In genomic region chr1:9037476-9038337, GRCh38 we compare ENCODE assay signal across 24 cellular contexts. TPM values are rescaled to one million over a fixed set of nuclear protein-coding genes. Genes with fewer than 3 reads are reported as not detected.
A peak's percentile ranks its signal among the peaks of the same experiment; 100 is the strongest.
DNase-seq lines count a peak whose midpoint lies in the region; ATAC-seq and TF ChIP-seq lines count a peak whose summit lies in the region.
"Had no signal": no experiment of that assay in that cellular context is flagged by ENCODE, and none has a peak within 500 bp of the region (broad histone marks: within the 10 kb centered on the region; RNA-seq: fewer than 3 reads in every experiment).

No MANE protein-coding gene starts in this region.

- H3K27ac Mint-ChIP-seq in MCF 10A (ENCODE audit: low read depth, unreplicated experiment): peak overlapping the region; percentile 65
- H3K27ac Mint-ChIP-seq: T-helper 2 cell treated with Interferon-gamma antibody and Interleukin-4, amounts not matched to agents 5 μg/mL and 100 μg/mL, for 36 hours had no signal

- no peak overlapping the region for H3K4me3 ChIP-seq in breast epithelium
- no peak overlapping the region for H3K4me3 ChIP-seq in esophagus squamous epithelium
- no peak overlapping the region for H3K4me3 ChIP-seq in upper lobe of right lung
- H3K4me3 ChIP-seq: gastroesophageal sphincter had no signal

- H3K27me3 ChIP-seq in breast epithelium (no peaks in the 10 kb centered on the region), esophagus squamous epithelium (no peaks in the 10 kb centered on the region), upper lobe of right lung (no peaks in the 10 kb centered on the region)
- H3K27me3 ChIP-seq: gastroesophageal sphincter, neutrophil had no signal

- peaks cover 23% of the 10 kb centered on the region for H3K9me3 Mint-ChIP-seq in MCF 10A (ENCODE audit: unreplicated experiment)

- H3K27ac ChIP-seq in breast epithelium (no peak overlapping the region), esophagus squamous epithelium (peak overlapping the region; percentile 38 to 79 (median 64)), upper lobe of right lung (no peak overlapping the region)
- H3K27ac ChIP-seq: C4-2B, gastroesophageal sphincter, KMS-11, neutrophil had no signal

- TF ChIP-seq POLR2A in breast epithelium (IDR thresholded peaks at IDR 0.05) (no peak), esophagus squamous epithelium (IDR thresholded peaks at IDR 0.05) (no peak)

- TF ChIP-seq CTCF in MCF 10A (IDR thresholded peaks at IDR 0.05; ENCODE audit: unreplicated experiment) (no peak), breast epithelium (IDR thresholded peaks at IDR 0.05) (no peak), esophagus squamous epithelium (IDR thresholded peaks at IDR 0.05) (no peak), upper lobe of right lung (IDR thresholded peaks at IDR 0.05) (no peak)

- H3K36me3 ChIP-seq in breast epithelium: no peaks in the 10 kb centered on the region
- peaks cover 0 to 11% (median 0%) of the 10 kb centered on the region in 3 donors for H3K36me3 ChIP-seq in esophagus squamous epithelium
- H3K36me3 ChIP-seq in upper lobe of right lung: no peaks in the 10 kb centered on the region
- H3K36me3 ChIP-seq: gastroesophageal sphincter had no signal

- H3K9me3 ChIP-seq in breast epithelium (peaks cover 8 to 10% of the 10 kb centered on the region in 2 donors), esophagus squamous epithelium (peaks cover 0 to 17% (median 7%) of the 10 kb centered on the region in 3 donors), upper lobe of right lung (peaks cover 8% of the 10 kb centered on the region)

- H3K27me3 Mint-ChIP-seq in MCF 10A (ENCODE audit: insufficient read depth, unreplicated experiment): no peaks in the 10 kb centered on the region

- POLR2A ChIA-PET in MCF 10A (lab: Yijun Ruan, JAX): interaction anchor here (0.6 to 1.2 kb wide), 3 partner anchors 42 to 262 kb away, joined by 3 to 8 read pairs (median 3); no protein-coding TSS in a partner anchor

- intact Hi-C loops in MCF 10A (cut with micrococcal nuclease) (no loop called here), breast epithelium (cut with DNase I; ENCODE audit: low total_unique reads) (no loop called here), esophagus squamous epithelium (cut with DNase I) (no loop called here), upper lobe of right lung (cut with DNase I) (no loop called here)

- WGBS in esophagus squamous epithelium, 2 donors: 79 to 83% methylated on average over 22 to 24 of the region's 28 CpGs

- H3K4me1 Mint-ChIP-seq in MCF 10A (ENCODE audit: insufficient read depth, unreplicated experiment): peaks cover 16% of the 10 kb centered on the region

- peak; percentile 41 for ATAC-seq in HG02610 (IDR thresholded peaks at IDR 0.05; ENCODE audit: unreplicated experiment)
- ATAC-seq in upper lobe of right lung: no peak
- ATAC-seq in HG02938 (IDR thresholded peaks at IDR 0.05; ENCODE audit: unreplicated experiment): no peak
- ATAC-seq in GM19467 (IDR thresholded peaks at IDR 0.05; ENCODE audit: unreplicated experiment): no peak
- ATAC-seq: gastroesophageal sphincter, left colon had no signal

- H3K36me3 Mint-ChIP-seq in MCF 10A (ENCODE audit: insufficient read depth, unreplicated experiment): peaks cover 4% of the 10 kb centered on the region

- DNase-seq in MCF 10A (ENCODE audit: unreplicated experiment) (no peak), breast epithelium (ENCODE audit: low spot score in 2 of 2) (no peak), esophagus squamous epithelium (lab: John Stamatoyannopoulos, UW) (no peak), upper lobe of right lung (peak; percentile 46), UCSD-AML1 (lab: John Stamatoyannopoulos, UW; ENCODE audit: unreplicated experiment) (no peak)
- DNase-seq: 8988T; dermis blood vessel endothelial cell; DMS153; left colon; midbrain; NCI-H1105 treated with DMSO at 0.1 percent for 48 hours; NCI-H2107; NCI-H524 treated with DMSO at 0.1 percent for 48 hours; stimulated activated CD4-positive, alpha-beta T cell treated with anti-CD3 and anti-CD28 coated beads, Interleukin-12 subunit alpha, Interleukin-12 subunit beta, amount 100 ng/mL, for 4 hours had no signal

- no peak overlapping the region for H3K4me3 Mint-ChIP-seq in MCF 10A (ENCODE audit: unreplicated experiment)
- H3K4me3 Mint-ChIP-seq: T-helper 2 cell treated with Interferon-gamma antibody and Interleukin-4, amounts not matched to agents 5 μg/mL and 100 μg/mL, for 36 hours had no signal

- no TSS peak for BruUV-seq in MCF 10A (replicated peaks; lab: Mats Ljungman, UMichigan)

- CTCF ChIA-PET in MCF 10A (lab: Yijun Ruan, JAX): interaction anchor here (0.6 to 1.1 kb wide), 8 partner anchors 13 to 407 kb away, joined by 3 to 4 read pairs (median 3); no protein-coding TSS in a partner anchor

- H3K4me1 ChIP-seq in breast epithelium: no peaks in the 10 kb centered on the region
- peaks cover 0 to 18% (median 0%) of the 10 kb centered on the region in 3 donors for H3K4me1 ChIP-seq in esophagus squamous epithelium
- H3K4me1 ChIP-seq in upper lobe of right lung: no peaks in the 10 kb centered on the region
- H3K4me1 ChIP-seq: gastroesophageal sphincter had no signal

RNA-seq across cellular contexts. Expression of gene SLC2A7, which starts 11.5 kb away (rescaled TPM):
- total RNA-seq in MCF 10A (2022): not detected in 2 replicates
- not detected for total RNA-seq in breast epithelium
- under 1 TPM in 1 of 4 donors, not detected in 3; 0.38 TPM for total RNA-seq in esophagus squamous epithelium
- total RNA-seq in upper lobe of right lung: not detected
- total RNA-seq: bronchial epithelial cell, left colon, SK-MEL-5 had no signal

RNA-seq across cellular contexts. Expression of gene SLC2A5, which starts 31.7 kb away (rescaled TPM):
- total RNA-seq in MCF 10A (2022) (0.39 and 0.61 TPM in 2 replicates), breast epithelium (1 to 10 TPM; 2.3 to 2.8 (median 2.7) TPM), esophagus squamous epithelium (1 to 10 TPM; 1.9 to 7.1 (median 4.2) TPM), upper lobe of right lung (0.98 TPM)

Comparison
In these comparisons a context has a peak if more than half of its experiments do, and no peak if none do; other contexts are left out.
1. H3K27ac ChIP-seq: peak in esophagus squamous epithelium (4 of 4); none in breast epithelium (0 of 2) and upper lobe of right lung (single experiment).